Comparison of ENCODE assay signal across 15 cellular contexts in genomic region chr1:235724716-235725115, GRCh38.
DNase-seq lines count a peak whose midpoint lies in the region; ATAC-seq and TF ChIP-seq lines count a peak whose summit lies in the region.
"Had no signal": no experiment of that assay in that cellular context is flagged by ENCODE, and none has a peak within 500 bp of the region (broad histone marks: within the 10 kb centered on the region; RNA-seq: fewer than 3 reads in every experiment).

No MANE protein-coding gene starts in this region.

- H3K27me3 Mint-ChIP-seq in dendritic cell treated with granulocyte-macrophage colony-stimulating factor and Interleukin-4, amounts not matched to agents 40 ng/mL and 50 ng/mL, for 4 days = no peaks in the 10 kb centered on the region
- no peaks in the 10 kb centered on the region for H3K27me3 Mint-ChIP-seq in mesothelial cell of epicardium (ENCODE audit: low read depth)
- no peaks in the 10 kb centered on the region for H3K27me3 Mint-ChIP-seq in naive thymus-derived CD8-positive, alpha-beta T cell
- H3K27me3 Mint-ChIP-seq: B cell; CD4-positive, alpha-beta T cell had no signal

- intact Hi-C loops in dendritic cell treated with granulocyte-macrophage colony-stimulating factor and Interleukin-4, amounts not matched to agents 40 ng/mL and 50 ng/mL, for 4 days (cut with micrococcal nuclease) = loop anchor here (10.0 kb wide), 1 partner anchor 520 kb away; no protein-coding TSS in a partner anchor
- intact Hi-C loops in aorta (cut with DNase I) = no loop called here

- H3K27ac ChIP-seq in VCaP (peak overlapping the region; percentile 8; the same call in 1 of the 2 replicates), aorta (ENCODE audit: low read depth in 1 of 2, low read length in 2 of 2) (no peak overlapping the region)

- no peak overlapping the region for H3K4me3 ChIP-seq in aorta (ENCODE audit: low read length in 2 of 2)

- POLR2A ChIA-PET in naive thymus-derived CD8-positive, alpha-beta T cell (lab: Charles Lee) = no interaction called here

- H3K27me3 ChIP-seq in aorta (ENCODE audit: control insufficient read depth in 1 of 2, insufficient read depth in 2 of 2, low read length in 1 of 2) = no peaks in the 10 kb centered on the region

- DNase-seq in mesothelial cell of epicardium (ENCODE audit: low spot score in 2 of 2, unreplicated experiment in 2 of 2) (no peak), HT-29 (ENCODE audit: low spot score) (no peak), aorta (no peak), NCI-H345 (lab: John Stamatoyannopoulos, UW) (no peak)
- no peak for DNase-seq in naive thymus-derived CD8-positive, alpha-beta T cell
- DNase-seq: C1 segment of cervical spinal cord; Calu3; CD4-positive, alpha-beta T cell; DMS79 treated with DMSO at 0.1 percent for 48 hours; GOT3; H9 had no signal

- WGBS in aorta, 2 donors = 94 to 97% methylated on average over 2 of the region's 2 CpGs

- H3K27ac Mint-ChIP-seq in dendritic cell treated with granulocyte-macrophage colony-stimulating factor and Interleukin-4, amounts not matched to agents 40 ng/mL and 50 ng/mL, for 4 days = peak overlapping the region; percentile 52
- H3K27ac Mint-ChIP-seq in mesothelial cell of epicardium = peak overlapping the region; percentile 89
- no peak overlapping the region for H3K27ac Mint-ChIP-seq in naive thymus-derived CD8-positive, alpha-beta T cell
- H3K27ac Mint-ChIP-seq: B cell; CD4-positive, alpha-beta T cell; H9 had no signal

- no peak for ATAC-seq in naive thymus-derived CD8-positive, alpha-beta T cell
- ATAC-seq in aorta (ENCODE audit: low FRiP score) = no peak
- ATAC-seq: HepG2 had no signal

- no peaks in the 10 kb centered on the region for H3K9me3 ChIP-seq in aorta (ENCODE audit: control insufficient read depth, low read length)

- H3K4me3 Mint-ChIP-seq in dendritic cell treated with granulocyte-macrophage colony-stimulating factor and Interleukin-4, amounts not matched to agents 40 ng/mL and 50 ng/mL, for 4 days = no peak overlapping the region
- no peak overlapping the region for H3K4me3 Mint-ChIP-seq in mesothelial cell of epicardium
- H3K4me3 Mint-ChIP-seq in naive thymus-derived CD8-positive, alpha-beta T cell = no peak overlapping the region
- H3K4me3 Mint-ChIP-seq: B cell; CD4-positive, alpha-beta T cell; H9 had no signal

- no peaks in the 10 kb centered on the region for H3K4me1 Mint-ChIP-seq in dendritic cell treated with granulocyte-macrophage colony-stimulating factor and Interleukin-4, amounts not matched to agents 40 ng/mL and 50 ng/mL, for 4 days (ENCODE audit: low read depth)
- H3K4me1 Mint-ChIP-seq in mesothelial cell of epicardium = peaks cover 19% of the 10 kb centered on the region
- no peaks in the 10 kb centered on the region for H3K4me1 Mint-ChIP-seq in naive thymus-derived CD8-positive, alpha-beta T cell
- H3K4me1 Mint-ChIP-seq: B cell had no signal

- H3K36me3 Mint-ChIP-seq in dendritic cell treated with granulocyte-macrophage colony-stimulating factor and Interleukin-4, amounts not matched to agents 40 ng/mL and 50 ng/mL, for 4 days (ENCODE audit: low read depth) = peaks cover 30% of the 10 kb centered on the region
- H3K36me3 Mint-ChIP-seq in mesothelial cell of epicardium = no peaks in the 10 kb centered on the region
- H3K36me3 Mint-ChIP-seq in naive thymus-derived CD8-positive, alpha-beta T cell = peaks cover 7 to 29% (median 10%) of the 10 kb centered on the region in 3 donors

- no peak for TF ChIP-seq CTCF in VCaP (conservative IDR thresholded peaks at IDR 0.05)
- TF ChIP-seq CTCF in mesothelial cell of epicardium (IDR thresholded peaks at IDR 0.05; ENCODE audit: unreplicated experiment) = no peak

- H3K4me1 ChIP-seq in aorta (ENCODE audit: control insufficient read depth in 1 of 2, insufficient read depth in 2 of 2, low read length in 2 of 2) = no peaks in the 10 kb centered on the region

- peaks cover 4 to 15% of the 10 kb centered on the region in 2 donors for H3K36me3 ChIP-seq in aorta (ENCODE audit: control insufficient read depth in 1 of 2, insufficient read depth in 2 of 2, low read length in 1 of 2)

- no peaks in the 10 kb centered on the region for H3K9me3 Mint-ChIP-seq in dendritic cell treated with granulocyte-macrophage colony-stimulating factor and Interleukin-4, amounts not matched to agents 40 ng/mL and 50 ng/mL, for 4 days
- no peaks in the 10 kb centered on the region for H3K9me3 Mint-ChIP-seq in mesothelial cell of epicardium
- no peaks in the 10 kb centered on the region for H3K9me3 Mint-ChIP-seq in naive thymus-derived CD8-positive, alpha-beta T cell
- H3K9me3 Mint-ChIP-seq: CD4-positive, alpha-beta T cell; H9 had no signal

Comparison
In these comparisons a context has a peak if more than half of its experiments do, and no peak if none do; other contexts are left out.
1. H3K27ac Mint-ChIP-seq: peak in dendritic cell treated with granulocyte-macrophage colony-stimulating factor and Interleukin-4, amounts not matched to agents 40 ng/mL and 50 ng/mL, for 4 days (single experiment) and mesothelial cell of epicardium (single experiment); none in naive thymus-derived CD8-positive, alpha-beta T cell (0 of 10).